In the genomic region with DNA sequence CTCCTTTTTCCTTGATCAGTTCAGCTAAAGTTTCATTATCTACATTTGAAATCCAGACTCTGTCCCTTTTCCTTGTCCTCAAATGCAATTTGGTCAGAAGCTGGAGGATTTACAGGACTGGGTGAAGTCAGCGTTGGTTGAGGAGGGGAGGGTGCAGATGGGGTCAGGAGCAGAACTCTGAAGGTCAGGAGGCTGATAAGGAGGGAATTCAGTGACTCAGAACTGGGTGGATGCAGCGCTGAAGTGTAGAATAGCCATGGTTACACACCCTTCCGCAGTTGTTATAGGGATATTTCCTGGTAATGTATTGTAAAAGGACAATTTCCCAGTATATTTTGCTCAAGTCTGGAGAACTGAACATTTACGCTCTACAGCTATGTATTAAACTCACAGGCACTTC, we compare ENCODE assay signal across 18 cellular contexts.
A peak's percentile ranks its signal among the peaks of the same experiment; 100 is the strongest.
DNase-seq lines count a peak whose midpoint lies in the region; ATAC-seq, FAIRE-seq and TF ChIP-seq lines count a peak whose summit lies in the region.
"Had no signal": no experiment of that assay in that cellular context is flagged by ENCODE, and none has a peak within 500 bp of the region (broad histone marks: within the 10 kb centered on the region; RNA-seq: fewer than 3 reads in every experiment).

No MANE protein-coding gene starts in this region.

- H3K36me3 ChIP-seq in Karpas-422 (ENCODE audit: insufficient read depth, low read length): no peaks in the 10 kb centered on the region
- H3K36me3 ChIP-seq in bronchial epithelial cell (ENCODE audit: control insufficient read depth, insufficient read depth, low read length): no peaks in the 10 kb centered on the region
- no peaks in the 10 kb centered on the region for H3K36me3 ChIP-seq in hepatocyte (replicated peaks; ENCODE audit: insufficient read depth, low read depth)
- H3K36me3 ChIP-seq in stomach: no peaks in the 10 kb centered on the region

- H3K4me2 ChIP-seq in Karpas-422 (ENCODE audit: low read depth, low read length, poor library complexity, severe bottlenecking) (peak overlapping the region; percentile 52), hepatocyte (peak overlapping the region; percentile 42)

- no peak for TF ChIP-seq CTCF in bronchial epithelial cell (IDR thresholded peaks at IDR 0.05; ENCODE audit: insufficient read depth, low read length, severe bottlenecking)
- TF ChIP-seq CTCF in hepatocyte (IDR thresholded peaks at IDR 0.05; ENCODE audit: poor library complexity): no peak
- no peak for TF ChIP-seq CTCF in stomach (IDR thresholded peaks at IDR 0.05)

- H3K9me2 ChIP-seq in Karpas-422 (replicated peaks; ENCODE audit: insufficient read depth, low read length) (no peaks in the 10 kb centered on the region), hepatocyte (replicated peaks; ENCODE audit: insufficient read depth) (no peaks in the 10 kb centered on the region)

- H3K4me1 ChIP-seq in Karpas-422 (ENCODE audit: low read length): peaks cover 19% of the 10 kb centered on the region
- peaks cover 34% of the 10 kb centered on the region for H3K4me1 ChIP-seq in hepatocyte (ENCODE audit: insufficient read depth)
- H3K4me1 ChIP-seq in stomach: peaks cover 9 to 23% (median 13%) of the 10 kb centered on the region in 4 donors

- H3K9ac ChIP-seq in Karpas-422 (ENCODE audit: low read length): no peak overlapping the region

- DNase-seq in Karpas-422 (no peak), bronchial epithelial cell (ENCODE audit: low read depth) (peak; percentile 55), hepatocyte (ENCODE audit: low spot score) (peak; percentile 79), stomach (peak; percentile 32), epidermal melanocyte (ENCODE audit: insufficient read length, low spot score) (no peak)
- DNase-seq in activated CD8-positive, alpha-beta memory T cell treated with anti-CD3 and anti-CD28 coated beads for 24 hours: no peak
- no peak for DNase-seq in stimulated activated CD4-positive, alpha-beta T cell treated with anti-CD3 and anti-CD28 coated beads, Interleukin-1b, Interleukin-23, amount 100 ng/mL, for 48 hours
- DNase-seq: effector CD8-positive, alpha-beta T cell; GOT3; head of caudate nucleus; NCI-H1417 treated with DMSO at 0.1 percent for 48 hours; NCI-H524 treated with DMSO at 0.1 percent for 48 hours; SHP77 treated with DMSO at 0.1 percent for 48 hours; stimulated activated CD4-positive, alpha-beta T cell treated with anti-CD3 and anti-CD28 coated beads, Interleukin-4, amount 100 ng/mL, for 4 hours; stimulated activated naive CD8-positive, alpha-beta T cell treated with anti-CD3 and anti-CD28 coated beads, Interleukin-15, Interleukin-2, amounts not matched to agents 100 U/mL and 50 U/mL, for 24 hours had no signal

- intact Hi-C loops in stomach (cut with DNase I; ENCODE audit: low total_unique reads): no loop called here

- H3K4me3 ChIP-seq in Karpas-422 (ENCODE audit: low read length) (no peak overlapping the region), bronchial epithelial cell (ENCODE audit: low read depth, low read length) (no peak overlapping the region), hepatocyte (no peak overlapping the region), stomach (no peak overlapping the region)

- no peaks in the 10 kb centered on the region for H3K79me2 ChIP-seq in Karpas-422 (ENCODE audit: low read length)
- H3K79me2 ChIP-seq in hepatocyte: no peaks in the 10 kb centered on the region

- H3K27ac ChIP-seq in Karpas-422 (ENCODE audit: low read length) (peak overlapping the region; percentile 55; the same call in 1 of the 2 replicates), hepatocyte (peak overlapping the region; percentile 91), stomach (peak overlapping the region in 4 of 5 donors; percentile 3 to 67 (median 57))
- H3K27ac ChIP-seq: C4-2B had no signal

- no peak for ATAC-seq in GM18868 (IDR thresholded peaks at IDR 0.05; ENCODE audit: unreplicated experiment)
- ATAC-seq: activated naive CD4-positive, alpha-beta T cell treated with anti-CD3 and anti-CD28 coated beads, Interleukin-2, amount 50 U/mL, for 72 hours; stimulated activated naive CD8-positive, alpha-beta T cell treated with anti-CD3 and anti-CD28 coated beads, Interleukin-15, Interleukin-2, amounts not matched to agents 100 U/mL and 50 U/mL, for 24 hours had no signal

- no peaks in the 10 kb centered on the region for H4K20me1 ChIP-seq in Karpas-422 (ENCODE audit: insufficient read depth, low read depth, low read length)
- no peaks in the 10 kb centered on the region for H4K20me1 ChIP-seq in hepatocyte (ENCODE audit: insufficient read depth, poor library complexity, severe bottlenecking)

- H3K27me3 ChIP-seq in Karpas-422 (ENCODE audit: low read length) (no peaks in the 10 kb centered on the region), bronchial epithelial cell (ENCODE audit: control insufficient read depth, insufficient read depth, low read length) (no peaks in the 10 kb centered on the region), hepatocyte (no peaks in the 10 kb centered on the region), stomach (no peaks in the 10 kb centered on the region)

- no peak for FAIRE-seq in bronchial epithelial cell (lab: Jason Lieb, UNC)

- no peak for TF ChIP-seq EP300 in stomach (IDR thresholded peaks at IDR 0.05)

- no peak for TF ChIP-seq POLR2A in stomach (IDR thresholded peaks at IDR 0.05)

- no peak overlapping the region for H2AFZ ChIP-seq in Karpas-422 (ENCODE audit: low read length)
- peak overlapping the region; percentile 26 for H2AFZ ChIP-seq in hepatocyte

- 26% methylated on average over 4 of the region's 4 CpGs for WGBS in hepatocyte (ENCODE audit: low lambda C conversion rate, missing lambda C conversion rate)
- WGBS in stomach, 5 donors: 32 to 45% (median 39%) methylated on average over 4 of the region's 4 CpGs

- H3K9me3 ChIP-seq in Karpas-422 (ENCODE audit: low read length) (no peaks in the 10 kb centered on the region), hepatocyte (ENCODE audit: low read depth) (no peaks in the 10 kb centered on the region), stomach (no peaks in the 10 kb centered on the region)

Comparison
In these comparisons a context has a peak if more than half of its experiments do, and no peak if none do; other contexts are left out.
1. DNase-seq: peak in bronchial epithelial cell (single experiment), hepatocyte (single experiment) and stomach (single experiment); none in Karpas-422 (single experiment), activated CD8-positive, alpha-beta memory T cell treated with anti-CD3 and anti-CD28 coated beads for 24 hours (single experiment), stimulated activated CD4-positive, alpha-beta T cell treated with anti-CD3 and anti-CD28 coated beads, Interleukin-1b, Interleukin-23, amount 100 ng/mL, for 48 hours (single experiment) and epidermal melanocyte (single experiment).
2. Peak in every context shown above with its lines, with median percentiles within 50 percentile points of each other: H3K27ac ChIP-seq.